1 cellular context compared by ENCODE assay signal in the genomic region with DNA sequence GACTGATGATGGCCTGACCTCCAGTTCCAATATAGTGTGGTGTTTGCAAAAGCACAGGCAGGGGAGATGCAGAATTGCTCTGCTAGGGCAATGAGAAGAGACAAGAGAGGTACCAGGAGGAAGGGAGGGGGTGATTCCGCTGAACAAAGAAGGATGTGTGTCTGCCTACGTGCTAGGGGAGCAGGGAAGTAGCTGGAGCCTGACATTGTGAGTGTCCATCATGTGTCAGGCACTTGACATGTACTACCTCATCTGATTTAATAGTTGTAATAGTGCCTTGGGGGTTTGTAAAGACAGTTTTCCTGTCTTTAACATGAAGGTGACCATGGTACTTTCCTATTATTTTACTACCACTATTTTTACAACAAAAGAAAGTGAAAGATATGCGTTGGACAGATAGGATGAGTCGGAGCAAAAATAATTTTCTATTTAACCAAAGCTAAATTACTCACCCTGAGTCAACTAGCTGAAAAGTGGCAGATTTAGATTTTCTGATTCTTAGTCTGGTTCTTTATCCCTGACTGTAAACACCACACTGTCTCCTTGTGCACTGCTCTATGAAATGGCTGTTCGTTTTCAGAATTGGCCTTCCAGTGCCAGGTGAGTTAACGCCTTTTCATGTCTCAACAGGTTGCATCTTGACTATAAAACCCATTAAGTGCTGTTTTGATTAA.
TF ChIP-seq lines count a peak whose summit lies in the region.

No MANE protein-coding gene starts in this region.

TF ChIP-seq in GM23338, 12 proteins besides CTCF, POLR2A, EP300 and RAD21 (continued from another document):
- TF ChIP-seq, protein P1, sequence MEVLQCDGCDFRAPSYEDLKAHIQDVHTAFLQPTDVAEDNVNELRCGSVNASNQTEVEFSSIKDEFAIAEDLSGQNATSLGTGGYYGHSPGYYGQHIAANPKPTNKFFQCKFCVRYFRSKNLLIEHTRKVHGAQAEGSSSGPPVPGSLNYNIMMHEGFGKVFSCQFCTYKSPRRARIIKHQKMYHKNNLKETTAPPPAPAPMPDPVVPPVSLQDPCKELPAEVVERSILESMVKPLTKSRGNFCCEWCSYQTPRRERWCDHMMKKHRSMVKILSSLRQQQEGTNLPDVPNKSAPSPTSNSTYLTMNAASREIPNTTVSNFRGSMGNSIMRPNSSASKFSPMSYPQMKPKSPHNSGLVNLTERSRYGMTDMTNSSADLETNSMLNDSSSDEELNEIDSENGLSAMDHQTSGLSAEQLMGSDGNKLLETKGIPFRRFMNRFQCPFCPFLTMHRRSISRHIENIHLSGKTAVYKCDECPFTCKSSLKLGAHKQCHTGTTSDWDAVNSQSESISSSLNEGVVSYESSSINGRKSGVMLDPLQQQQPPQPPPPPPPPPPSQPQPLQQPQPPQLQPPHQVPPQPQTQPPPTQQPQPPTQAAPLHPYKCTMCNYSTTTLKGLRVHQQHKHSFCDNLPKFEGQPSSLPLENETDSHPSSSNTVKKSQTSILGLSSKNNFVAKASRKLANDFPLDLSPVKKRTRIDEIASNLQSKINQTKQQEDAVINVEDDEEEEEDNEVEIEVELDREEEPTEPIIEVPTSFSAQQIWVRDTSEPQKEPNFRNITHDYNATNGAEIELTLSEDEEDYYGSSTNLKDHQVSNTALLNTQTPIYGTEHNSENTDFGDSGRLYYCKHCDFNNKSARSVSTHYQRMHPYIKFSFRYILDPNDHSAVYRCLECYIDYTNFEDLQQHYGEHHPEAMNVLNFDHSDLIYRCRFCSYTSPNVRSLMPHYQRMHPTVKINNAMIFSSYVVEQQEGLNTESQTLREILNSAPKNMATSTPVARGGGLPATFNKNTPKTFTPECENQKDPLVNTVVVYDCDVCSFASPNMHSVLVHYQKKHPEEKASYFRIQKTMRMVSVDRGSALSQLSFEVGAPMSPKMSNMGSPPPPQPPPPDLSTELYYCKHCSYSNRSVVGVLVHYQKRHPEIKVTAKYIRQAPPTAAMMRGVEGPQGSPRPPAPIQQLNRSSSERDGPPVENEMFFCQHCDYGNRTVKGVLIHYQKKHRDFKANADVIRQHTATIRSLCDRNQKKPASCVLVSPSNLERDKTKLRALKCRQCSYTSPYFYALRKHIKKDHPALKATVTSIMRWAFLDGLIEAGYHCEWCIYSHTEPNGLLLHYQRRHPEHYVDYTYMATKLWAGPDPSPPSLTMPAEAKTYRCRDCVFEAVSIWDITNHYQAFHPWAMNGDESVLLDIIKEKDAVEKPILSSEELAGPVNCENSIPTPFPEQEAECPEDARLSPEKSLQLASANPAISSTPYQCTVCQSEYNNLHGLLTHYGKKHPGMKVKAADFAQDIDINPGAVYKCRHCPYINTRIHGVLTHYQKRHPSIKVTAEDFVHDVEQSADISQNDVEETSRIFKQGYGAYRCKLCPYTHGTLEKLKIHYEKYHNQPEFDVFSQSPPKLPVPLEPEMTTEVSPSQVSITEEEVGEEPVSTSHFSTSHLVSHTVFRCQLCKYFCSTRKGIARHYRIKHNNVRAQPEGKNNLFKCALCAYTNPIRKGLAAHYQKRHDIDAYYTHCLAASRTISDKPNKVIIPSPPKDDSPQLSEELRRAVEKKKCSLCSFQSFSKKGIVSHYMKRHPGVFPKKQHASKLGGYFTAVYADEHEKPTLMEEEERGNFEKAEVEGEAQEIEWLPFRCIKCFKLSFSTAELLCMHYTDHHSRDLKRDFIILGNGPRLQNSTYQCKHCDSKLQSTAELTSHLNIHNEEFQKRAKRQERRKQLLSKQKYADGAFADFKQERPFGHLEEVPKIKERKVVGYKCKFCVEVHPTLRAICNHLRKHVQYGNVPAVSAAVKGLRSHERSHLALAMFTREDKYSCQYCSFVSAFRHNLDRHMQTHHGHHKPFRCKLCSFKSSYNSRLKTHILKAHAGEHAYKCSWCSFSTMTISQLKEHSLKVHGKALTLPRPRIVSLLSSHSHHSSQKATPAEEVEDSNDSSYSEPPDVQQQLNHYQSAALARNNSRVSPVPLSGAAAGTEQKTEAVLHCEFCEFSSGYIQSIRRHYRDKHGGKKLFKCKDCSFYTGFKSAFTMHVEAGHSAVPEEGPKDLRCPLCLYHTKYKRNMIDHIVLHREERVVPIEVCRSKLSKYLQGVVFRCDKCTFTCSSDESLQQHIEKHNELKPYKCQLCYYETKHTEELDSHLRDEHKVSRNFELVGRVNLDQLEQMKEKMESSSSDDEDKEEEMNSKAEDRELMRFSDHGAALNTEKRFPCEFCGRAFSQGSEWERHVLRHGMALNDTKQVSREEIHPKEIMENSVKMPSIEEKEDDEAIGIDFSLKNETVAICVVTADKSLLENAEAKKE (CRISPR knock-in tag; IDR thresholded peaks at IDR 0.05), result no peak
- no peak for TF ChIP-seq ZNF114 (CRISPR knock-in tag; IDR thresholded peaks at IDR 0.05)
